9 cellular contexts compared by ENCODE assay signal in genomic region chr4:8215001-8215427, GRCh38. TPM values are rescaled to one million over a fixed set of nuclear protein-coding genes. Genes with fewer than 3 reads are reported as not detected.
DNase-seq lines count a peak whose midpoint lies in the region; ATAC-seq, FAIRE-seq and TF ChIP-seq lines count a peak whose summit lies in the region.
"Had no signal": no experiment of that assay in that cellular context is flagged by ENCODE, and none has a peak within 500 bp of the region (broad histone marks: within the 10 kb centered on the region; RNA-seq: fewer than 3 reads in every experiment).

No MANE protein-coding gene starts in this region.

- H3K9me1 ChIP-seq in endothelial cell of umbilical vein (replicated peaks; ENCODE audit: control insufficient read depth, extremely low read depth, insufficient read depth, low read length) = no peaks in the 10 kb centered on the region

- H3K4me3 ChIP-seq in endothelial cell of umbilical vein (replicated peaks in 1 of 3; ENCODE audit: insufficient read depth in 1 of 3, low read depth in 1 of 3, low read length in 3 of 3) = no peak overlapping the region
- no peak overlapping the region for H3K4me3 ChIP-seq in parathyroid adenoma (ENCODE audit: low read depth, low read length)
- no peak overlapping the region for H3K4me3 ChIP-seq in coronary artery
- H3K4me3 ChIP-seq: transverse colon had no signal

- no peaks in the 10 kb centered on the region for H4K20me1 ChIP-seq in endothelial cell of umbilical vein (replicated peaks; ENCODE audit: control insufficient read depth, extremely low read depth, insufficient read depth, low read length)

- peak; percentile 20 for DNase-seq in ELR (ENCODE audit: low read depth)
- peak; percentile 45 for DNase-seq in NCI-H2107 (lab: John Stamatoyannopoulos, UW)
- DNase-seq in endothelial cell of umbilical vein (ENCODE audit: low read depth, low spot score) = peak; percentile 20
- no peak for DNase-seq in coronary artery (ENCODE audit: low spot score)
- no peak for DNase-seq in ecto neural progenitor cell (ENCODE audit: low spot score)
- DNase-seq in T-helper 2 cell = no peak
- DNase-seq: transverse colon had no signal

- H3K79me2 ChIP-seq in endothelial cell of umbilical vein (ENCODE audit: control insufficient read depth, insufficient read depth, low read length) (peaks cover 2% of the 10 kb centered on the region), parathyroid adenoma (no peaks in the 10 kb centered on the region)

- no peak overlapping the region for H2AFZ ChIP-seq in endothelial cell of umbilical vein (ENCODE audit: low read depth, low read length)
- H2AFZ ChIP-seq in parathyroid adenoma = peak overlapping the region; percentile 44

- no peak overlapping the region for H3K4me2 ChIP-seq in endothelial cell of umbilical vein (ENCODE audit: insufficient read depth, low read length)
- no peak overlapping the region for H3K4me2 ChIP-seq in parathyroid adenoma (ENCODE audit: low read length)

- H3K27me3 ChIP-seq in endothelial cell of umbilical vein (ENCODE audit: control insufficient read depth in 2 of 2, insufficient read depth in 2 of 2, low read length in 2 of 2) (no peaks in the 10 kb centered on the region), parathyroid adenoma (ENCODE audit: control insufficient read depth, insufficient read depth, low read length) (no peaks in the 10 kb centered on the region)
- H3K27me3 ChIP-seq: transverse colon had no signal

- no peak for TF ChIP-seq POLR2A in endothelial cell of umbilical vein (IDR thresholded peaks at IDR 0.05; ENCODE audit: low read depth, low read length)

- ATAC-seq in HG03175 (IDR thresholded peaks at IDR 0.05; ENCODE audit: unreplicated experiment) = no peak

- BruUV-seq in endothelial cell of umbilical vein (replicated peaks; lab: Mats Ljungman, UMichigan) = no TSS peak

- H3K27ac ChIP-seq in endothelial cell of umbilical vein (ENCODE audit: insufficient read depth, low read depth, low read length) (no peak overlapping the region), parathyroid adenoma (no peak overlapping the region), coronary artery (no peak overlapping the region)
- H3K27ac ChIP-seq: transverse colon had no signal

- CTCF ChIA-PET in endothelial cell of umbilical vein (lab: Charles Lee) = interaction anchor here (2.9 kb wide), 1 partner anchor 38 kb away, joined by 31 read pairs; no protein-coding TSS in a partner anchor

- TF ChIP-seq CTCF in endothelial cell of umbilical vein (IDR thresholded peaks at IDR 0.05; ENCODE audit: extremely low read depth in 1 of 2, insufficient read depth in 1 of 2, low read depth in 1 of 2, low read length in 2 of 2) = no peak
- TF ChIP-seq CTCF in parathyroid adenoma (IDR thresholded peaks at IDR 0.05) = no peak
- TF ChIP-seq CTCF in coronary artery (IDR thresholded peaks at IDR 0.05) = no peak

- H3K4me1 ChIP-seq in endothelial cell of umbilical vein (ENCODE audit: control insufficient read depth, extremely low read depth, insufficient read depth, low read length) = no peaks in the 10 kb centered on the region
- peaks cover 3% of the 10 kb centered on the region for H3K4me1 ChIP-seq in parathyroid adenoma
- H3K4me1 ChIP-seq: transverse colon had no signal

- H3K9ac ChIP-seq in endothelial cell of umbilical vein (replicated peaks; ENCODE audit: extremely low read depth, insufficient read depth, low read length) (no peak overlapping the region), parathyroid adenoma (no peak overlapping the region)

- peaks cover 20 to 80% of the 10 kb centered on the region in 2 experiments for H3K36me3 ChIP-seq in endothelial cell of umbilical vein (ENCODE audit: control insufficient read depth in 2 of 2, extremely low read depth in 1 of 2, insufficient read depth in 2 of 2, low read length in 2 of 2)
- no peaks in the 10 kb centered on the region for H3K36me3 ChIP-seq in parathyroid adenoma (ENCODE audit: control insufficient read depth, insufficient read depth, low read length)
- H3K36me3 ChIP-seq: transverse colon had no signal

- intact Hi-C loops in endothelial cell of umbilical vein (cut with micrococcal nuclease) = no loop called here

- FAIRE-seq in endothelial cell of umbilical vein (lab: Jason Lieb, UNC) = no peak

- no peaks in the 10 kb centered on the region for H3K9me3 ChIP-seq in endothelial cell of umbilical vein (replicated peaks; ENCODE audit: control insufficient read depth, insufficient read depth, low read length)
- H3K9me3 ChIP-seq in parathyroid adenoma (ENCODE audit: control insufficient read depth, low read length) = no peaks in the 10 kb centered on the region
- H3K9me3 ChIP-seq: transverse colon had no signal

- POLR2A ChIA-PET in endothelial cell of umbilical vein (lab: Charles Lee) = interaction anchor here (1.4 kb wide), 1 partner anchor 15 kb away, joined by 3 read pairs; no protein-coding TSS in a partner anchor

- dilution Hi-C loops in endothelial cell of umbilical vein (cut with MboI; ENCODE audit: extremely low pct_ligation_motif_present, low sequenced_read_pairs) = no loop called here

TF ChIP-seq in endothelial cell of umbilical vein, 7 proteins besides CTCF, POLR2A, EP300 and RAD21:
- no peak for TF ChIP-seq POLR2AphosphoS5 (IDR thresholded peaks at IDR 0.05; ENCODE audit: insufficient read depth, low read depth, low read length)
- TF ChIP-seq MYC (IDR thresholded peaks at IDR 0.05; ENCODE audit: low read depth, low read length) = no peak
- TF ChIP-seq FOS (IDR thresholded peaks at IDR 0.05; ENCODE audit: borderline replicate concordance, insufficient read depth, low read length) = no peak
- TF ChIP-seq GATA2 (IDR thresholded peaks at IDR 0.05; ENCODE audit: insufficient read depth, insufficient read length, low read depth, low read length) = no peak

RNA-seq across cellular contexts. Expression of gene SH3TC1, which starts 15.9 kb away (rescaled TPM):
- 174 and 192 TPM in 2 replicates for total RNA-seq in endothelial cell of umbilical vein
- polyA plus RNA-seq in endothelial cell of umbilical vein = 96.5 and 115 TPM in 2 replicates
- polyA plus RNA-seq in endothelial cell of umbilical vein (2011; cell fraction: cytosol; rRNA removed) = 35.0 and 58.8 TPM in 2 replicates
- 289 and 386 TPM in 2 replicates for polyA plus RNA-seq in endothelial cell of umbilical vein (2011; cell fraction: nucleus; rRNA removed)
- 43.1 and 46.6 TPM in 2 replicates for polyA plus RNA-seq in endothelial cell of umbilical vein (2012)
- 115 and 144 TPM in 2 replicates for polyA minus RNA-seq in endothelial cell of umbilical vein
- 9.3 TPM for polyA minus RNA-seq in endothelial cell of umbilical vein (2011; cell fraction: cytosol; rRNA and poly(A)+ RNA removed)
- 189 and 297 TPM in 2 replicates for polyA minus RNA-seq in endothelial cell of umbilical vein (2011; cell fraction: nucleus; rRNA and poly(A)+ RNA removed)

RNA-seq across cellular contexts. Expression of gene HTRA3, which starts 54.5 kb away (rescaled TPM):
- 8.2 and 12.0 TPM in 2 replicates for total RNA-seq in endothelial cell of umbilical vein
- 9.0 and 10.6 TPM in 2 replicates for polyA plus RNA-seq in endothelial cell of umbilical vein
- polyA plus RNA-seq in endothelial cell of umbilical vein (2011; cell fraction: cytosol; rRNA removed) = 9.9 TPM in 2 replicates
- polyA plus RNA-seq in endothelial cell of umbilical vein (2011; cell fraction: nucleus; rRNA removed) = 3.4 and 4.2 TPM in 2 replicates
- 13.5 and 22.2 TPM in 2 replicates for polyA plus RNA-seq in endothelial cell of umbilical vein (2012)
- polyA minus RNA-seq in endothelial cell of umbilical vein = 3.3 and 4.1 TPM in 2 replicates
- 0.41 TPM for polyA minus RNA-seq in endothelial cell of umbilical vein (2011; cell fraction: cytosol; rRNA and poly(A)+ RNA removed)
- 1.5 and 1.6 TPM in 2 replicates for polyA minus RNA-seq in endothelial cell of umbilical vein (2011; cell fraction: nucleus; rRNA and poly(A)+ RNA removed)

RNA-seq across cellular contexts. Expression of gene ABLIM2, which starts 56.4 kb away (rescaled TPM):
- 0.30 and 0.66 TPM in 2 replicates for total RNA-seq in endothelial cell of umbilical vein
- 0.18 and 0.28 TPM in 2 replicates for polyA plus RNA-seq in endothelial cell of umbilical vein
- 0.14 and 0.15 TPM in 2 replicates for polyA plus RNA-seq in endothelial cell of umbilical vein (2011; cell fraction: cytosol; rRNA removed)
- polyA plus RNA-seq in endothelial cell of umbilical vein (2011; cell fraction: nucleus; rRNA removed) = 0.17 and 0.32 TPM in 2 replicates
- 0.07 and 0.10 TPM in 2 replicates for polyA plus RNA-seq in endothelial cell of umbilical vein (2012)
- 0.53 TPM in 1 of 2 replicates, not detected in the other for polyA minus RNA-seq in endothelial cell of umbilical vein
- polyA minus RNA-seq in endothelial cell of umbilical vein (2011; cell fraction: cytosol; rRNA and poly(A)+ RNA removed) = 2.8 TPM
- polyA minus RNA-seq in endothelial cell of umbilical vein (2011; cell fraction: nucleus; rRNA and poly(A)+ RNA removed) = 0.24 TPM in 1 of 2 replicates, not detected in the other

Comparison
In these comparisons a context has a peak if more than half of its experiments do, and no peak if none do; other contexts are left out.
1. DNase-seq: peak in ELR (single experiment), NCI-H2107 (single experiment) and endothelial cell of umbilical vein (single experiment); none in coronary artery (single experiment), ecto neural progenitor cell (single experiment) and T-helper 2 cell (0 of 5).